8 cellular contexts compared by ENCODE assay signal in genomic region chr17:7237761-7238417, GRCh38. TPM values are rescaled to one million over a fixed set of nuclear protein-coding genes. Genes with fewer than 3 reads are reported as not detected.
DNase-seq lines count a peak whose midpoint lies in the region; ATAC-seq and TF ChIP-seq lines count a peak whose summit lies in the region.

No MANE protein-coding gene starts in this region.

- no peak for TF ChIP-seq RAD21 in SK-N-SH (IDR thresholded peaks at IDR 0.05; ENCODE audit: low read length)

- ATAC-seq in HG02610 (IDR thresholded peaks at IDR 0.05; ENCODE audit: unreplicated experiment) (peak; percentile 21), GM18511 (IDR thresholded peaks at IDR 0.05; ENCODE audit: unreplicated experiment) (no peak)

- TF ChIP-seq EP300 in SK-N-SH (IDR thresholded peaks at IDR 0.05; ENCODE audit: borderline replicate concordance in 1 of 2, low read depth in 1 of 2, low read length in 1 of 2): no peak

- H3K27me3 Mint-ChIP-seq in activated naive CD8-positive, alpha-beta T cell: no peaks in the 10 kb centered on the region
- peaks cover 4% of the 10 kb centered on the region for H3K27me3 Mint-ChIP-seq in type B pancreatic cell

- H3K4me3 ChIP-seq in SK-N-SH (ENCODE audit: low read depth in 2 of 2, low read length in 1 of 2): peak overlapping the region; percentile 88 to 99
- H3K4me3 ChIP-seq in cardiac muscle cell: peak overlapping the region; percentile 96
- H3K4me3 ChIP-seq in trophoblast cell (ENCODE audit: low read depth, low read length): peak overlapping the region; percentile 94

- no peaks in the 10 kb centered on the region for H3K9me3 Mint-ChIP-seq in activated naive CD8-positive, alpha-beta T cell (ENCODE audit: low read depth)
- H3K9me3 Mint-ChIP-seq in type B pancreatic cell: no peaks in the 10 kb centered on the region

- TF ChIP-seq CTCF in C4-2B (conservative IDR thresholded peaks at IDR 0.05): no peak
- TF ChIP-seq CTCF in SK-N-SH (IDR thresholded peaks at IDR 0.05): no peak
- TF ChIP-seq CTCF in cardiac muscle cell (IDR thresholded peaks at IDR 0.05; ENCODE audit: low read depth, low read length): no peak
- no peak for TF ChIP-seq CTCF in type B pancreatic cell (conservative IDR thresholded peaks at IDR 0.05)

- H3K4me1 ChIP-seq in SK-N-SH (ENCODE audit: control insufficient read depth in 1 of 2, insufficient read depth in 2 of 2, low read depth in 1 of 2, low read length in 1 of 2) (peaks cover 36% of the 10 kb centered on the region in 2 experiments), cardiac muscle cell (ENCODE audit: low read depth) (peaks cover 24% of the 10 kb centered on the region), trophoblast cell (ENCODE audit: control insufficient read depth in 1 of 2, insufficient read depth in 2 of 2, low read length in 2 of 2) (peaks cover 18 to 31% of the 10 kb centered on the region in 2 experiments)

- no peaks in the 10 kb centered on the region for H3K9me3 ChIP-seq in SK-N-SH
- H3K9me3 ChIP-seq in cardiac muscle cell (ENCODE audit: low read depth): no peaks in the 10 kb centered on the region
- peaks cover 4% of the 10 kb centered on the region for H3K9me3 ChIP-seq in trophoblast cell (ENCODE audit: insufficient read depth, low read depth, low read length)

- H2BK5ac ChIP-seq in trophoblast cell (ENCODE audit: low read depth, low read length, poor library complexity): peak overlapping the region; percentile 93

- peak overlapping the region; percentile 94 for H3K18ac ChIP-seq in trophoblast cell (ENCODE audit: low read length)

- POLR2A ChIA-PET in SK-N-SH (lab: Yijun Ruan, JAX): interaction anchor here (0.7 to 1.7 kb wide), 3 partner anchors 17 to 55 kb away, joined by 3 to 11 read pairs (median 6); partner anchors contain the start of genes ACADVL and DLG4

- H2BK120ac ChIP-seq in trophoblast cell (ENCODE audit: insufficient read depth, low read length, poor library complexity): peak overlapping the region; percentile 93

- H3K4me1 Mint-ChIP-seq in activated naive CD8-positive, alpha-beta T cell (ENCODE audit: low read depth): peaks cover 66% of the 10 kb centered on the region
- H3K4me1 Mint-ChIP-seq in type B pancreatic cell (ENCODE audit: unreplicated experiment): peaks cover 40% of the 10 kb centered on the region

- H3K9me2 ChIP-seq in SK-N-SH: no peaks in the 10 kb centered on the region

- H3K36me3 ChIP-seq in SK-N-SH (replicated peaks in 1 of 2; ENCODE audit: control insufficient read depth in 1 of 2, insufficient read depth in 2 of 2, low read length in 1 of 2) (peaks cover 30 to 40% of the 10 kb centered on the region in 2 experiments), cardiac muscle cell (peaks cover 6% of the 10 kb centered on the region), trophoblast cell (ENCODE audit: control insufficient read depth in 1 of 2, insufficient read depth in 2 of 2, low read length in 2 of 2) (peaks cover 25 to 38% of the 10 kb centered on the region in 2 experiments)

- H4K8ac ChIP-seq in trophoblast cell (ENCODE audit: low read depth, low read length): peak overlapping the region; percentile 94

- peak overlapping the region; percentile 95 for H4K91ac ChIP-seq in trophoblast cell (ENCODE audit: low read depth, low read length)

- WGBS in SK-N-SH (ENCODE audit: low lambda C conversion rate): 3% methylated on average over 40 of the region's 73 CpGs
- WGBS in trophoblast cell (ENCODE audit: extremely low coverage, insufficient coverage, insufficient read length): no CpG with 5 or more reads among the region's 73 CpGs

- H3K27ac ChIP-seq in C4-2B (peak overlapping the region; percentile 98), SK-N-SH (ENCODE audit: low read depth in 2 of 2, low read length in 1 of 2) (peak overlapping the region; percentile 75 to 97), cardiac muscle cell (peak overlapping the region; percentile 83), trophoblast cell (ENCODE audit: low read depth, low read length) (peak overlapping the region; percentile 89)

- H2AFZ ChIP-seq in SK-N-SH (ENCODE audit: low read depth): no peak overlapping the region
- peak overlapping the region; percentile 68 for H2AFZ ChIP-seq in trophoblast cell (ENCODE audit: insufficient read depth, low read length, poor library complexity)

- DNase-seq in SK-N-SH (peak; percentile 83), cardiac muscle cell (ENCODE audit: low read depth in 1 of 2, low spot score in 1 of 2) (peak; percentile 77 to 80), trophoblast cell (peak in 1 of 2 donors; percentile 54), type B pancreatic cell (ENCODE audit: extremely low spot score, unreplicated experiment) (no peak)

- no peak overlapping the region for H2BK12ac ChIP-seq in trophoblast cell (ENCODE audit: low read length)

- H3K36me3 Mint-ChIP-seq in activated naive CD8-positive, alpha-beta T cell: peaks cover 2% of the 10 kb centered on the region
- H3K36me3 Mint-ChIP-seq in type B pancreatic cell: peaks cover 27% of the 10 kb centered on the region

- CTCF ChIA-PET in SK-N-SH (lab: Yijun Ruan, JAX): interaction anchor here (1.1 to 5.6 kb wide), 5 partner anchors 17 to 193 kb away, joined by 3 to 37 read pairs (median 26); partner anchors contain the start of genes ACADVL and DLG4

- peaks cover 7% of the 10 kb centered on the region; the same call in 1 of the 2 replicates for H4K20me1 ChIP-seq in SK-N-SH (ENCODE audit: insufficient read depth)

- H3K27ac Mint-ChIP-seq in activated naive CD8-positive, alpha-beta T cell: peak overlapping the region; percentile 65
- peak overlapping the region; percentile 77 for H3K27ac Mint-ChIP-seq in type B pancreatic cell

- H3K9ac ChIP-seq in SK-N-SH (peak overlapping the region; percentile 81; the same call in 1 of the 2 replicates), trophoblast cell (ENCODE audit: low read length) (peak overlapping the region; percentile 36)

- H3K23ac ChIP-seq in trophoblast cell (ENCODE audit: low read length): no peak overlapping the region

- H3K14ac ChIP-seq in trophoblast cell (ENCODE audit: low read length): peak overlapping the region; percentile 95

- H4K12ac ChIP-seq in trophoblast cell (ENCODE audit: low read depth, low read length): peak overlapping the region; percentile 89

- peak overlapping the region; percentile 94 for H2AK5ac ChIP-seq in trophoblast cell (ENCODE audit: low read length)

- peaks cover 34% of the 10 kb centered on the region for H3K79me1 ChIP-seq in trophoblast cell (ENCODE audit: low read length)

- no peaks in the 10 kb centered on the region for H3K27me3 ChIP-seq in SK-N-SH (ENCODE audit: insufficient read depth)
- H3K27me3 ChIP-seq in cardiac muscle cell: no peaks in the 10 kb centered on the region
- H3K27me3 ChIP-seq in trophoblast cell (ENCODE audit: insufficient read depth, low read length): no peaks in the 10 kb centered on the region

- peaks cover 83% of the 10 kb centered on the region for H3K79me2 ChIP-seq in SK-N-SH (ENCODE audit: insufficient read depth)
- H3K79me2 ChIP-seq in trophoblast cell (ENCODE audit: control insufficient read depth, insufficient read depth, low read length, poor library complexity): peaks cover 36% of the 10 kb centered on the region

- H3F3A ChIP-seq in SK-N-SH (replicated peaks; ENCODE audit: insufficient read depth): peaks cover 54% of the 10 kb centered on the region

- H3K4me3 Mint-ChIP-seq in activated naive CD8-positive, alpha-beta T cell: peak overlapping the region; percentile 97
- H3K4me3 Mint-ChIP-seq in type B pancreatic cell: peak overlapping the region; percentile 98

- H3K4ac ChIP-seq in trophoblast cell (ENCODE audit: low read depth, low read length): peak overlapping the region; percentile 86

- H3K4me2 ChIP-seq in SK-N-SH (peak overlapping the region; percentile 84), trophoblast cell (ENCODE audit: low read length) (peak overlapping the region; percentile 71)

TF ChIP-seq in SK-N-SH, 30 proteins besides CTCF, POLR2A, EP300 and RAD21 (continues in another document):
- TF ChIP-seq MXI1 (IDR thresholded peaks at IDR 0.05; ENCODE audit: low read depth, low read length): peak; percentile 73
- TF ChIP-seq RFX5 (IDR thresholded peaks at IDR 0.05; ENCODE audit: low read length): no peak
- 0 out of 2 replicates have a peak, but pooled peaks have one; percentile 26 for TF ChIP-seq ELF1 (IDR thresholded peaks at IDR 0.05)
- TF ChIP-seq NRF1 (IDR thresholded peaks at IDR 0.05; ENCODE audit: low read depth, low read length): no peak

RNA-seq across cellular contexts. Expression of gene PHF23, which starts 1.4 kb away (rescaled TPM):
- polyA plus RNA-seq in SK-N-SH (2012; rRNA removed): 53.3 and 58.5 TPM in 2 replicates
- polyA plus RNA-seq in SK-N-SH (2012; cell fraction: cytosol; rRNA removed): 47.9 and 57.2 TPM in 2 replicates
- polyA plus RNA-seq in SK-N-SH (2012; cell fraction: nucleus; rRNA removed): 45.2 and 50.5 TPM in 2 replicates
- 53.5 and 57.7 TPM in 2 replicates for total RNA-seq in cardiac muscle cell
- 53.9 and 65.0 TPM in 2 replicates for polyA plus RNA-seq in cardiac muscle cell
- polyA plus RNA-seq in trophoblast cell (2013): 127 and 128 TPM in 2 replicates
- total RNA-seq in type B pancreatic cell (ENCODE audit: low replicate concordance): 42.8 and 61.1 TPM in 2 replicates

RNA-seq across cellular contexts. Expression of gene DVL2, which starts 3.6 kb away (rescaled TPM):
- polyA plus RNA-seq in SK-N-SH (2012; rRNA removed): 6.9 and 8.3 TPM in 2 replicates
- 4.9 and 7.1 TPM in 2 replicates for polyA plus RNA-seq in SK-N-SH (2012; cell fraction: cytosol; rRNA removed)
- polyA plus RNA-seq in SK-N-SH (2012; cell fraction: nucleus; rRNA removed): 17.8 and 26.4 TPM in 2 replicates
- total RNA-seq in cardiac muscle cell: 87.4 and 121 TPM in 2 replicates
- 79.2 and 80.3 TPM in 2 replicates for polyA plus RNA-seq in cardiac muscle cell
- 34.2 and 34.4 TPM in 2 replicates for polyA plus RNA-seq in trophoblast cell (2013)
- total RNA-seq in type B pancreatic cell (ENCODE audit: low replicate concordance): 62.8 and 93.9 TPM in 2 replicates

RNA-seq across cellular contexts. Expression of gene GABARAP, which starts 4.4 kb away (rescaled TPM):
- 585 and 637 TPM in 2 replicates for polyA plus RNA-seq in SK-N-SH (2012; rRNA removed)
- polyA plus RNA-seq in SK-N-SH (2012; cell fraction: cytosol; rRNA removed): 741 and 785 TPM in 2 replicates
- polyA plus RNA-seq in SK-N-SH (2012; cell fraction: nucleus; rRNA removed): 215 and 225 TPM in 2 replicates
- total RNA-seq in cardiac muscle cell: 517 and 760 TPM in 2 replicates
- polyA plus RNA-seq in cardiac muscle cell: 772 and 773 TPM in 2 replicates
- polyA plus RNA-seq in trophoblast cell (2013): 1,014 and 1,021 TPM in 2 replicates
- total RNA-seq in type B pancreatic cell (ENCODE audit: low replicate concordance): 478 and 570 TPM in 2 replicates

RNA-seq across cellular contexts. Expression of gene CTDNEP1, which starts 13.6 kb away (rescaled TPM):
- polyA plus RNA-seq in SK-N-SH (2012; rRNA removed) (111 and 124 TPM in 2 replicates), cardiac muscle cell (92.5 and 98.6 TPM in 2 replicates)
- polyA plus RNA-seq in SK-N-SH (2012; cell fraction: cytosol; rRNA removed): 81.9 and 124 TPM in 2 replicates
- polyA plus RNA-seq in SK-N-SH (2012; cell fraction: nucleus; rRNA removed): 60.7 and 80.6 TPM in 2 replicates
- total RNA-seq in cardiac muscle cell (76.0 and 78.3 TPM in 2 replicates), type B pancreatic cell (ENCODE audit: low replicate concordance) (138 and 154 TPM in 2 replicates)
- 137 and 140 TPM in 2 replicates for polyA plus RNA-seq in trophoblast cell (2013)

RNA-seq across cellular contexts. Expression of gene ELP5, which starts 14.1 kb away (rescaled TPM):
- polyA plus RNA-seq in SK-N-SH (2012; rRNA removed): 45.4 and 52.1 TPM in 2 replicates
- 38.4 and 41.3 TPM in 2 replicates for polyA plus RNA-seq in SK-N-SH (2012; cell fraction: cytosol; rRNA removed)
- polyA plus RNA-seq in SK-N-SH (2012; cell fraction: nucleus; rRNA removed): 51.3 and 60.7 TPM in 2 replicates
- 54.5 and 68.8 TPM in 2 replicates for total RNA-seq in cardiac muscle cell
- polyA plus RNA-seq in cardiac muscle cell: 62.3 and 82.9 TPM in 2 replicates
- 47.1 and 48.7 TPM in 2 replicates for polyA plus RNA-seq in trophoblast cell (2013)
- total RNA-seq in type B pancreatic cell (ENCODE audit: low replicate concordance): 43.1 and 55.7 TPM in 2 replicates
